Comparison of ENCODE assay signal across 9 cellular contexts in the genomic region with DNA sequence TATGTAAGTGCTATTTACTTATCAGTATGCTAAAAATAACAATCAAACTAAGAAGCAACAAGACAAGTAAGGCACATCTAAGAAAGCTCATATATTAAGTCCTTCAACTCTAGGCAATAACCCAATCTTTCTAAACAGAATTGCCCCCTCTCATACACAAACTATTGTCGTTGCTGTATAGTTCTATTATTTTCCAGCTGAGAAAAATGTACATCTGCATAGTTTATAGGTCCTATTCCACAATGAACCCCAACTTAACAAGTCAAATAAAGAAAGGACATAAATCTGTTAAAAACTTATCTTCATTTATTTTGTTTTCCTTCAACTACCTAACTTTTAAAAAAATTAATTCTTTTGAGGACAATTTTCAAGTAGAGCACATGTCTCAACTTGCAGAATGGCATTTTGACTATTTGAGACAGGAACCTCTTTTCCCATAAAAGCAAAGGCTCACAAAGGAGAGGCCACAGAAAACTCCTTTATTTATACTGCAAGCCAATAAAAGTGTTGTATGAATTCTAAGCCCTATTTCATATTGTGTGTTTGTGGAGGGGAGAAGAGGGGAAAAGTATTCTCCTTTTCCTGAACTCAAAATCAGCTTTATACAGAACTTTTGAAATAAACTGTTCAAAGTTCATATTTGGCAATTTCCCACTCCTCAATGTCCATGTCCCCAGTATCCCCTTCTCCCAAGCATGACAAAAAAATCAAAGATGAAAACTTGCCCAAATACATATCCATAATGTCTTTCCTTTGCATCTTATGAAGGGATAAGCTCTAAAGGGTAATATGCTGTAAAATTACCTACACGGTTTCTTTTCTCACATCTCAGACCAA. TPM values are rescaled to one million over a fixed set of nuclear protein-coding genes. Genes with fewer than 3 reads are reported as not detected.
DNase-seq lines count a peak whose midpoint lies in the region; ATAC-seq and TF ChIP-seq lines count a peak whose summit lies in the region.
"Had no signal": no experiment of that assay in that cellular context is flagged by ENCODE, and none has a peak within 500 bp of the region (broad histone marks: within the 10 kb centered on the region; RNA-seq: fewer than 3 reads in every experiment).

No MANE protein-coding gene starts in this region.

- H3K36me3 Mint-ChIP-seq in CD4-positive, CD25-positive, alpha-beta regulatory T cell = no peaks in the 10 kb centered on the region

- H3K79me2 ChIP-seq in Loucy (ENCODE audit: insufficient read depth, low read length) (peaks cover 99% of the 10 kb centered on the region), osteoblast (ENCODE audit: insufficient read depth, low read length) (peaks cover 100% of the 10 kb centered on the region)

- H3K9me2 ChIP-seq in Loucy (replicated peaks; ENCODE audit: low read depth, low read length) = no peaks in the 10 kb centered on the region

- peaks cover 96% of the 10 kb centered on the region for H4K20me1 ChIP-seq in Loucy (ENCODE audit: insufficient read depth, low read length, poor library complexity, severe bottlenecking)
- peaks cover 66% of the 10 kb centered on the region for H4K20me1 ChIP-seq in osteoblast (ENCODE audit: insufficient read depth, low read length)

- no peaks in the 10 kb centered on the region for H3K9me3 ChIP-seq in CD4-positive, CD25-positive, alpha-beta regulatory T cell (ENCODE audit: control insufficient read depth in 2 of 2, low read length in 2 of 2)
- H3K9me3 ChIP-seq in Loucy (ENCODE audit: insufficient read depth, low read depth, low read length) (no peaks in the 10 kb centered on the region), osteoblast (ENCODE audit: low read depth, low read length) (no peaks in the 10 kb centered on the region)

- peaks cover 41% of the 10 kb centered on the region for H3K4me1 ChIP-seq in CD4-positive, CD25-positive, alpha-beta regulatory T cell (ENCODE audit: control insufficient read depth, insufficient read depth, low read length, poor library complexity, severe bottlenecking)
- H3K4me1 ChIP-seq in Loucy (ENCODE audit: insufficient read depth, low read length, poor library complexity, severe bottlenecking) (peaks cover 42% of the 10 kb centered on the region), osteoblast (ENCODE audit: insufficient read depth, low read length) (peaks cover 65% of the 10 kb centered on the region)

- peak overlapping the region; percentile 34 to 95 (median 82) for H3K27ac Mint-ChIP-seq in CD4-positive, CD25-positive, alpha-beta regulatory T cell

- no peaks in the 10 kb centered on the region for H3K9me3 Mint-ChIP-seq in CD4-positive, CD25-positive, alpha-beta regulatory T cell

- no peaks in the 10 kb centered on the region for H3K27me3 ChIP-seq in CD4-positive, CD25-positive, alpha-beta regulatory T cell (ENCODE audit: control insufficient read depth, insufficient read depth, low read length)
- H3K27me3 ChIP-seq in Loucy (ENCODE audit: insufficient read depth, low read length, poor library complexity, severe bottlenecking) (no peaks in the 10 kb centered on the region), osteoblast (ENCODE audit: insufficient read depth, low read length) (no peaks in the 10 kb centered on the region)

- H3K4me2 ChIP-seq in Loucy (ENCODE audit: low read depth, low read length, poor library complexity, severe bottlenecking) = no peak overlapping the region
- peak overlapping the region; percentile 78 for H3K4me2 ChIP-seq in osteoblast (ENCODE audit: insufficient read depth, low read length)

- no peak for DNase-seq in CD4-positive, CD25-positive, alpha-beta regulatory T cell
- DNase-seq in epithelial cell of esophagus (ENCODE audit: low read depth) (peak; percentile 40), osteoblast (ENCODE audit: insufficient read length, low spot score, missing footprints) (no peak), SW480 (ENCODE audit: low spot score) (no peak), NCI-H2107 (lab: John Stamatoyannopoulos, UW) (no peak)
- no peak for DNase-seq in effector CD8-positive, alpha-beta T cell (lab: John Stamatoyannopoulos, UW)
- DNase-seq: NCI-H526 had no signal

- peaks cover 42 to 73% (median 58%) of the 10 kb centered on the region in 4 donors for H3K4me1 Mint-ChIP-seq in CD4-positive, CD25-positive, alpha-beta regulatory T cell

- H2AFZ ChIP-seq in Loucy (ENCODE audit: low read length) (no peak overlapping the region), osteoblast (ENCODE audit: low read length) (no peak overlapping the region)

- TF ChIP-seq CTCF in Loucy (conservative IDR thresholded peaks at IDR 0.05; ENCODE audit: low read length) (no peak), epithelial cell of esophagus (IDR thresholded peaks at IDR 0.05; ENCODE audit: insufficient read depth, low read depth, low read length, missing control alignments) (no peak), osteoblast (IDR thresholded peaks at IDR 0.05; ENCODE audit: extremely low read depth, low read depth, low read length) (no peak)

- H3K4me3 ChIP-seq in CD4-positive, CD25-positive, alpha-beta regulatory T cell (ENCODE audit: low read depth, low read length) = no peak overlapping the region
- no peak overlapping the region for H3K4me3 ChIP-seq in Loucy (ENCODE audit: low read length, poor library complexity, severe bottlenecking)
- H3K4me3 ChIP-seq in epithelial cell of esophagus (ENCODE audit: low read length) = no peak overlapping the region
- no peak overlapping the region for H3K4me3 ChIP-seq in osteoblast (ENCODE audit: insufficient read depth, low read length)

- H3F3A ChIP-seq in Loucy (ENCODE audit: low read depth) = no peaks in the 10 kb centered on the region

- H3K27ac ChIP-seq in CD4-positive, CD25-positive, alpha-beta regulatory T cell (ENCODE audit: insufficient read depth, low read length, poor library complexity, severe bottlenecking) = no peak overlapping the region
- peak overlapping the region; percentile 64 for H3K27ac ChIP-seq in osteoblast (ENCODE audit: low read depth, low read length)

- H3K4me3 Mint-ChIP-seq in CD4-positive, CD25-positive, alpha-beta regulatory T cell = peak overlapping the region in 1 of 4 donors; percentile 42

- ATAC-seq in CD4-positive, CD25-positive, alpha-beta regulatory T cell (ENCODE audit: low read depth in 2 of 2) = no peak
- no peak for ATAC-seq in GM18868 (IDR thresholded peaks at IDR 0.05; ENCODE audit: unreplicated experiment)

- no peaks in the 10 kb centered on the region for H3K36me3 ChIP-seq in CD4-positive, CD25-positive, alpha-beta regulatory T cell (ENCODE audit: control insufficient read depth, insufficient read depth, low read length)
- H3K36me3 ChIP-seq in Loucy (ENCODE audit: insufficient read depth, low read length) (peaks cover 8% of the 10 kb centered on the region; the same call in 1 of the 2 replicates), osteoblast (ENCODE audit: insufficient read depth, low read length) (no peaks in the 10 kb centered on the region)

- peak overlapping the region; percentile 40 for H3K9ac ChIP-seq in Loucy (ENCODE audit: low read depth, low read length, poor library complexity, severe bottlenecking)

- H3K27me3 Mint-ChIP-seq in CD4-positive, CD25-positive, alpha-beta regulatory T cell = no peaks in the 10 kb centered on the region

RNA-seq across cellular contexts. Expression of a gene that starts 37.4 kb away (rescaled TPM):
- total RNA-seq in CD4-positive, CD25-positive, alpha-beta regulatory T cell = 84.2 TPM
- polyA plus RNA-seq in CD4-positive, CD25-positive, alpha-beta regulatory T cell = 100 to 1,000 TPM in 3 of 4 donors, 10 to 100 TPM in 1; 98.0 to 151 (median 111) TPM
- total RNA-seq in osteoblast = 316 and 355 TPM in 2 replicates
